26 cellular contexts compared by ENCODE assay signal in genomic region chr4:44121210-44121609, GRCh38.
DNase-seq lines count a peak whose midpoint lies in the region; ATAC-seq and TF ChIP-seq lines count a peak whose summit lies in the region.
"Had no signal": no experiment of that assay in that cellular context is flagged by ENCODE, and none has a peak within 500 bp of the region (broad histone marks: within the 10 kb centered on the region; RNA-seq: fewer than 3 reads in every experiment).

No MANE protein-coding gene starts in this region.

- BruUV-seq in MCF 10A (replicated peaks; lab: Mats Ljungman, UMichigan): no TSS peak

- peaks cover 18% of the 10 kb centered on the region for H3K4me1 Mint-ChIP-seq in MCF 10A (ENCODE audit: insufficient read depth, unreplicated experiment)
- H3K4me1 Mint-ChIP-seq in activated CD4-positive, alpha-beta T cell treated with anti-CD3 and anti-CD28 coated beads for 36 hours: no peaks in the 10 kb centered on the region
- no peaks in the 10 kb centered on the region for H3K4me1 Mint-ChIP-seq in CD8-positive, alpha-beta T cell (ENCODE audit: low read depth)
- H3K4me1 Mint-ChIP-seq: B cell; CD8-positive, alpha-beta memory T cell had no signal

- H3K9me3 ChIP-seq in breast epithelium (no peaks in the 10 kb centered on the region), uterus (no peaks in the 10 kb centered on the region)
- H3K9me3 ChIP-seq in CD8-positive, alpha-beta T cell (ENCODE audit: low read length): no peaks in the 10 kb centered on the region

- H3K9me3 Mint-ChIP-seq in MCF 10A (ENCODE audit: unreplicated experiment): no peaks in the 10 kb centered on the region
- H3K9me3 Mint-ChIP-seq in activated CD4-positive, alpha-beta T cell treated with anti-CD3 and anti-CD28 coated beads for 36 hours (ENCODE audit: low read depth): peaks cover 5% of the 10 kb centered on the region
- peaks cover 7% of the 10 kb centered on the region for H3K9me3 Mint-ChIP-seq in CD8-positive, alpha-beta T cell

- H3K27me3 ChIP-seq in breast epithelium (no peaks in the 10 kb centered on the region), uterus (no peaks in the 10 kb centered on the region)
- H3K27me3 ChIP-seq in CD8-positive, alpha-beta T cell (ENCODE audit: insufficient read depth, low read length): no peaks in the 10 kb centered on the region

- intact Hi-C loops in MCF 10A (cut with micrococcal nuclease): no loop called here
- intact Hi-C loops in breast epithelium (cut with DNase I; ENCODE audit: low total_unique reads): no loop called here
- intact Hi-C loops in activated CD4-positive, alpha-beta T cell treated with anti-CD3 and anti-CD28 coated beads for 36 hours (cut with DNase I, micrococcal nuclease): no loop called here
- intact Hi-C loops in uterus (cut with DNase I; ENCODE audit: low total_unique reads): no loop called here
- intact Hi-C loops in CD8-positive, alpha-beta T cell (cut with DNase I, micrococcal nuclease): no loop called here

- H3K4me3 Mint-ChIP-seq in MCF 10A (ENCODE audit: unreplicated experiment): no peak overlapping the region
- H3K4me3 Mint-ChIP-seq in activated CD4-positive, alpha-beta T cell treated with anti-CD3 and anti-CD28 coated beads for 36 hours: no peak overlapping the region
- H3K4me3 Mint-ChIP-seq in CD8-positive, alpha-beta T cell: no peak overlapping the region
- H3K4me3 Mint-ChIP-seq: B cell; CD8-positive, alpha-beta memory T cell had no signal

- no peak overlapping the region for H3K27ac Mint-ChIP-seq in MCF 10A (ENCODE audit: low read depth, unreplicated experiment)
- H3K27ac Mint-ChIP-seq in activated CD4-positive, alpha-beta T cell treated with anti-CD3 and anti-CD28 coated beads for 36 hours: no peak overlapping the region
- H3K27ac Mint-ChIP-seq in CD8-positive, alpha-beta T cell: no peak overlapping the region
- H3K27ac Mint-ChIP-seq: B cell; CD8-positive, alpha-beta memory T cell had no signal

- TF ChIP-seq POLR2A in breast epithelium (IDR thresholded peaks at IDR 0.05) (no peak), uterus (IDR thresholded peaks at IDR 0.05) (no peak)

- no peak for ATAC-seq in activated CD4-positive, alpha-beta T cell treated with anti-CD3 and anti-CD28 coated beads for 36 hours
- ATAC-seq in CD8-positive, alpha-beta T cell: no peak
- ATAC-seq: K562 had no signal

- POLR2A ChIA-PET in MCF 10A (lab: Yijun Ruan, JAX): no interaction called here
- POLR2A ChIA-PET in activated CD4-positive, alpha-beta T cell treated with anti-CD3 and anti-CD28 coated beads for 36 hours (lab: Charles Lee): no interaction called here
- POLR2A ChIA-PET in CD8-positive, alpha-beta T cell (lab: Charles Lee): no interaction called here

- CTCF ChIA-PET in MCF 10A (lab: Yijun Ruan, JAX): no interaction called here
- CTCF ChIA-PET in activated CD4-positive, alpha-beta T cell treated with anti-CD3 and anti-CD28 coated beads for 36 hours (lab: Charles Lee): interaction anchor here (0.7 kb wide), 1 partner anchor 130 kb away, joined by 3 read pairs; no protein-coding TSS in a partner anchor
- CTCF ChIA-PET in CD8-positive, alpha-beta T cell (lab: Charles Lee): no interaction called here

- no peaks in the 10 kb centered on the region for H3K36me3 Mint-ChIP-seq in MCF 10A (ENCODE audit: insufficient read depth, unreplicated experiment)
- H3K36me3 Mint-ChIP-seq in activated CD4-positive, alpha-beta T cell treated with anti-CD3 and anti-CD28 coated beads for 36 hours (ENCODE audit: low read depth): no peaks in the 10 kb centered on the region
- no peaks in the 10 kb centered on the region for H3K36me3 Mint-ChIP-seq in CD8-positive, alpha-beta T cell
- H3K36me3 Mint-ChIP-seq: CD8-positive, alpha-beta memory T cell had no signal

- H3K27ac ChIP-seq in breast epithelium: no peak overlapping the region
- H3K27ac ChIP-seq in uterus: no peak overlapping the region
- no peak overlapping the region for H3K27ac ChIP-seq in CD8-positive, alpha-beta T cell (ENCODE audit: low read depth, low read length)
- H3K27ac ChIP-seq: 22Rv1, C4-2B, GM23248, PC-9 had no signal

- peak; percentile 34 for DNase-seq in MCF 10A (ENCODE audit: unreplicated experiment)
- no peak for DNase-seq in breast epithelium (ENCODE audit: low spot score in 2 of 2)
- peak; percentile 23 to 82 for DNase-seq in dermis microvascular lymphatic vessel endothelial cell (ENCODE audit: low read depth in 2 of 2)
- peak; percentile 15 for DNase-seq in iris pigment epithelial cell (ENCODE audit: low read depth)
- no peak for DNase-seq in activated CD4-positive, alpha-beta T cell treated with anti-CD3 and anti-CD28 coated beads for 36 hours
- DNase-seq in GDM1 (lab: John Stamatoyannopoulos, UW): no peak
- DNase-seq in uterus: no peak
- DNase-seq in CD8-positive, alpha-beta T cell: no peak
- DNase-seq: CD8-positive, alpha-beta memory T cell; DMS 273 treated with DMSO at 0.1 percent for 48 hours; DMS79; EL; GM23248; H7; Kasumi-1; NCI-H2029; NCI-H446 treated with DMSO at 0.1 percent for 48 hours; NCI-H526; NCI-H82; NK-92 treated with Interleukin-12 subunit alpha and Interleukin-12 subunit beta, amount 100 ng/mL, for 24 hours; PC-9; SHP77 treated with DMSO at 0.1 percent for 48 hours had no signal

- TF ChIP-seq CTCF in MCF 10A (IDR thresholded peaks at IDR 0.05; ENCODE audit: unreplicated experiment): no peak
- no peak for TF ChIP-seq CTCF in breast epithelium (IDR thresholded peaks at IDR 0.05)
- TF ChIP-seq CTCF in uterus (IDR thresholded peaks at IDR 0.05): no peak
- no peak for TF ChIP-seq CTCF in CD8-positive, alpha-beta T cell (IDR thresholded peaks at IDR 0.05)

- H3K4me3 ChIP-seq in breast epithelium (no peak overlapping the region), uterus (no peak overlapping the region)
- H3K4me3 ChIP-seq in CD8-positive, alpha-beta T cell (ENCODE audit: low read depth, low read length): no peak overlapping the region
- H3K4me3 ChIP-seq: GM23248, K562, PC-9 had no signal

- H3K4me1 ChIP-seq in breast epithelium: no peaks in the 10 kb centered on the region
- no peaks in the 10 kb centered on the region for H3K4me1 ChIP-seq in uterus
- no peaks in the 10 kb centered on the region for H3K4me1 ChIP-seq in CD8-positive, alpha-beta T cell (ENCODE audit: insufficient read depth, low read length)

- H3K36me3 ChIP-seq in breast epithelium (no peaks in the 10 kb centered on the region), uterus (no peaks in the 10 kb centered on the region)
- no peaks in the 10 kb centered on the region for H3K36me3 ChIP-seq in CD8-positive, alpha-beta T cell (ENCODE audit: insufficient read depth, low read length)

- no peaks in the 10 kb centered on the region for H3K27me3 Mint-ChIP-seq in MCF 10A (ENCODE audit: insufficient read depth, unreplicated experiment)
- no peaks in the 10 kb centered on the region for H3K27me3 Mint-ChIP-seq in activated CD4-positive, alpha-beta T cell treated with anti-CD3 and anti-CD28 coated beads for 36 hours
- H3K27me3 Mint-ChIP-seq in CD8-positive, alpha-beta T cell (ENCODE audit: low read depth): no peaks in the 10 kb centered on the region
- H3K27me3 Mint-ChIP-seq: B cell; CD8-positive, alpha-beta memory T cell had no signal

Comparison
In these comparisons a context has a peak if more than half of its experiments do, and no peak if none do; other contexts are left out.
1. DNase-seq: peak in MCF 10A (single experiment), dermis microvascular lymphatic vessel endothelial cell (2 of 2) and iris pigment epithelial cell (single experiment); none in breast epithelium (0 of 2), activated CD4-positive, alpha-beta T cell treated with anti-CD3 and anti-CD28 coated beads for 36 hours (single experiment), GDM1 (single experiment), uterus (0 of 2) and CD8-positive, alpha-beta T cell (0 of 7).